In the genomic region with DNA sequence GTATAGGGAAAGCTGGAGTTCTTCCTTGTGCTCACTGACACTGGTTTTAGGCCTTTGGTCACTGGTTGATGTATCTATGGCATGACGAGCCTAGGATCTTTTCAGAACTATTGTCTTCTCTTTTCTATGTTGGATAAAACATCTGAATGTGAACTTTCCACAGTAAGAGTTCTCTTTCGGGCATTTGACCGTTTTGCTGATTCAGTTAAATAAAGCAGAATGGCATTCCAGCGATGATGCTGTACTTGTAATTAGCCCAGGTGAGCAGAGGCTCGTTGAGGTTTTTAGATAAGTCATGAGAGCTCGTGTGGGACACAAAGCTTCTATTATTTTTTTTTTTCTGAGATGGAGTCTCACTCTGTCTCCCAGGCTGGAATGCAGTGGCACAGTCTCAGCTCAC, we compare ENCODE assay signal across 33 cellular contexts.
"Had no signal": no experiment of that assay in that cellular context is flagged by ENCODE, and none has a peak within 500 bp of the region (broad histone marks: within the 10 kb centered on the region; RNA-seq: fewer than 3 reads in every experiment).

No MANE protein-coding gene starts in this region.

- H3K36me3 ChIP-seq: adrenal gland, ascending aorta, brain microvascular endothelial cell, breast epithelium, cardiac muscle cell had no signal

- H3K9me3 ChIP-seq: adrenal gland, ascending aorta, body of pancreas, breast epithelium had no signal

- H3K4me3 ChIP-seq: adrenal gland, ascending aorta, body of pancreas, breast epithelium, cardiac muscle cell had no signal

- ATAC-seq: activated naive CD4-positive, alpha-beta T cell treated with anti-CD3 and anti-CD28 coated beads, Interleukin-2, amount 50 U/mL, for 72 hours; activated naive CD8-positive, alpha-beta T cell treated with anti-CD3 and anti-CD28 coated beads, Interleukin-2, amount 50 U/mL, for 24 hours; activated T-cell treated with anti-CD3 and anti-CD28 coated beads, Interleukin-2, amount 50 U/mL, for 4 hours; activated T-cell treated with anti-CD3 and anti-CD28 coated beads, Interleukin-2, amount 50 U/mL, for 72 hours; activated T-helper 17 cell treated with anti-CD3 and anti-CD28 coated beads, Interleukin-2, amount 50 U/mL, for 72 hours; body of pancreas had no signal

- H3K27ac ChIP-seq: adrenal gland, ascending aorta, body of pancreas, brain microvascular endothelial cell, breast epithelium, cardiac muscle cell had no signal

- H3K27me3 ChIP-seq: ascending aorta, body of pancreas had no signal

- FAIRE-seq: astrocyte, bronchial epithelial cell had no signal

- H3K4me1 ChIP-seq: adrenal gland, ascending aorta, breast epithelium had no signal

- DNase-seq: activated effector memory CD4-positive, alpha-beta T cell treated with anti-CD3 and anti-CD28 coated beads, Interleukin-2, amount 50 U/mL, for 16 hours; activated effector memory CD4-positive, alpha-beta T cell treated with Interleukin-2 at 50 U/mL for 16 hours; activated gamma-delta T cell; activated gamma-delta T cell treated with Interleukin-2 at 50 U/mL for 16 hours; activated naive CD4-positive, alpha-beta T cell; activated naive CD4-positive, alpha-beta T cell treated with anti-CD3 and anti-CD28 coated beads for 36 hours; activated naive CD4-positive, alpha-beta T cell treated with anti-CD3 and anti-CD28 coated beads, Interleukin-2, amount 10 ng/mL, durations not matched to agents 7 days and 5 days; activated naive CD4-positive, alpha-beta T cell treated with anti-CD3 and anti-CD28 coated beads, Interleukin-2, amount 50 U/mL, for 16 hours; activated naive CD4-positive, alpha-beta T cell treated with Interleukin-2 at 50 U/mL for 16 hours; activated naive CD8-positive, alpha-beta T cell treated with anti-CD3 and anti-CD28 coated beads for 36 hours; activated naive CD8-positive, alpha-beta T cell treated with anti-CD3 and anti-CD28 coated beads, Interleukin-2, amount 10 ng/mL, durations not matched to agents 7 days and 5 days; activated naive CD8-positive, alpha-beta T cell treated with anti-CD3 and anti-CD28 coated beads, Interleukin-2, amount 50 U/mL, for 24 hours; activated T-cell treated with anti-CD3 and anti-CD28 coated beads, Interleukin-2, amount 50 U/mL, for 1 hour; activated T-cell treated with anti-CD3 and anti-CD28 coated beads, Interleukin-2, amount 50 U/mL, for 24 hours; activated T-cell treated with anti-CD3 and anti-CD28 coated beads, Interleukin-2, amount 50 U/mL, for 4 hours; activated T-cell treated with anti-CD3 and anti-CD28 coated beads, Interleukin-2, amount 50 U/mL, for 48 hours; activated T-cell treated with anti-CD3 and anti-CD28 coated beads, Interleukin-2, amount 50 U/mL, for 72 hours; adrenal gland; amniotic stem cell; amygdala; aorta; body of pancreas; brain microvascular endothelial cell; caudate nucleus; central memory CD4-positive, alpha-beta T cell; cerebellar nuclear complex had no signal
